ENCODE assay signal across 12 cellular contexts in genomic region chr1:42933610-42934009, GRCh38. TPM values are rescaled to one million over a fixed set of nuclear protein-coding genes. Genes with fewer than 3 reads are reported as not detected.
DNase-seq lines count a peak whose midpoint lies in the region; ATAC-seq and TF ChIP-seq lines count a peak whose summit lies in the region.
"Had no signal": no experiment of that assay in that cellular context is flagged by ENCODE, and none has a peak within 500 bp of the region (broad histone marks: within the 10 kb centered on the region; RNA-seq: fewer than 3 reads in every experiment).

No MANE protein-coding gene starts in this region.

- DNase-seq in HCT116 (ENCODE audit: low read depth, low spot score) (no peak), G401 (ENCODE audit: low spot score) (no peak), superior temporal gyrus (ENCODE audit: extremely low spot score) (no peak), NCI-H2171 (lab: John Stamatoyannopoulos, UW) (no peak)
- peak; percentile 24 for DNase-seq in activated naive CD8-positive, alpha-beta T cell treated with anti-CD3 and anti-CD28 coated beads, Interleukin-2, amount 10 ng/mL, durations not matched to agents 7 days and 5 days
- no peak for DNase-seq in natural killer cell treated with Interleukin-12 subunit alpha and Interleukin-12 subunit beta and Interleukin-15 and Interleukin-18, amount 100 ng/mL, for 72 hours (ENCODE audit: low spot score)
- DNase-seq: activated CD4-positive, alpha-beta T cell treated with anti-CD3 and anti-CD28 coated beads, Interleukin-2, amount 50 U/mL, for 4 hours; left cardiac atrium had no signal

- no peak for TF ChIP-seq CTCF in HCT116 (IDR thresholded peaks at IDR 0.05 in 2 of 3, conservative IDR thresholded peaks at IDR 0.05 in 1 of 3; ENCODE audit: borderline replicate concordance in 1 of 3, insufficient read depth in 1 of 3, low read depth in 2 of 3, low read length in 2 of 3)

- H3K36me3 ChIP-seq in BLaER1 (peaks cover 73% of the 10 kb centered on the region), HCT116 (ENCODE audit: control insufficient read depth in 1 of 2, insufficient read depth in 2 of 2, low read length in 2 of 2) (peaks cover 14 to 40% of the 10 kb centered on the region in 2 experiments; a peak in 3 of 4 replicates)

- CTCF ChIA-PET in HCT116 (lab: Charles Lee): no interaction called here

- H3K9ac ChIP-seq in BLaER1 (peak overlapping the region; percentile 30), HCT116 (ENCODE audit: low read length) (peak overlapping the region; percentile 16; the same call in 1 of the 2 replicates)

- no peaks in the 10 kb centered on the region for H3K9me2 ChIP-seq in HCT116 (ENCODE audit: insufficient read depth)

- no TSS peak for BruUV-seq in HCT116 (replicated peaks; lab: Mats Ljungman, UMichigan)

- no peaks in the 10 kb centered on the region for H3K9me3 Mint-ChIP-seq in activated naive CD8-positive, alpha-beta T cell treated with anti-CD3 and anti-CD28 coated beads, Interleukin-2, amount 10 ng/mL, durations not matched to agents 7 days and 5 days
- no peaks in the 10 kb centered on the region for H3K9me3 Mint-ChIP-seq in natural killer cell treated with Interleukin-12 subunit alpha and Interleukin-12 subunit beta and Interleukin-15 and Interleukin-18, amount 100 ng/mL, for 72 hours

- no peaks in the 10 kb centered on the region for H3K27me3 Mint-ChIP-seq in activated naive CD8-positive, alpha-beta T cell treated with anti-CD3 and anti-CD28 coated beads, Interleukin-2, amount 10 ng/mL, durations not matched to agents 7 days and 5 days
- H3K27me3 Mint-ChIP-seq in natural killer cell treated with Interleukin-12 subunit alpha and Interleukin-12 subunit beta and Interleukin-15 and Interleukin-18, amount 100 ng/mL, for 72 hours: no peaks in the 10 kb centered on the region
- H3K27me3 Mint-ChIP-seq: progenitor cell of endocrine pancreas had no signal

- intact Hi-C loops in HCT116 (cut with micrococcal nuclease): no loop called here

- H3K4me3 ChIP-seq in BLaER1 (peak overlapping the region; percentile 51; the same call in 1 of the 2 replicates), HCT116 (replicated peaks in 1 of 2; ENCODE audit: low read depth in 1 of 2, low read length in 2 of 2) (no peak overlapping the region)
- H3K4me3 ChIP-seq: body of pancreas had no signal

- H3K4me3 Mint-ChIP-seq in activated naive CD8-positive, alpha-beta T cell treated with anti-CD3 and anti-CD28 coated beads, Interleukin-2, amount 10 ng/mL, durations not matched to agents 7 days and 5 days: no peak overlapping the region
- peak overlapping the region; percentile 78 for H3K4me3 Mint-ChIP-seq in natural killer cell treated with Interleukin-12 subunit alpha and Interleukin-12 subunit beta and Interleukin-15 and Interleukin-18, amount 100 ng/mL, for 72 hours

- peak overlapping the region; percentile 98 for H3K27ac Mint-ChIP-seq in activated naive CD8-positive, alpha-beta T cell treated with anti-CD3 and anti-CD28 coated beads, Interleukin-2, amount 10 ng/mL, durations not matched to agents 7 days and 5 days
- H3K27ac Mint-ChIP-seq in natural killer cell treated with Interleukin-12 subunit alpha and Interleukin-12 subunit beta and Interleukin-15 and Interleukin-18, amount 100 ng/mL, for 72 hours: peak overlapping the region; percentile 92 to 93

- no peak for TF ChIP-seq RAD21 in HCT116 (IDR thresholded peaks at IDR 0.05; ENCODE audit: low read depth)

- H3K9me3 ChIP-seq in BLaER1 (no peaks in the 10 kb centered on the region), HCT116 (ENCODE audit: control insufficient read depth in 1 of 2, insufficient read depth in 1 of 2, low read depth in 1 of 2, low read length in 2 of 2) (no peaks in the 10 kb centered on the region)
- H3K9me3 ChIP-seq: body of pancreas had no signal

- peaks cover 100% of the 10 kb centered on the region for H3K4me1 ChIP-seq in BLaER1
- peaks cover 68 to 81% of the 10 kb centered on the region in 2 experiments for H3K4me1 ChIP-seq in HCT116 (ENCODE audit: control insufficient read depth in 1 of 2, insufficient read depth in 2 of 2, low read length in 2 of 2)

- ATAC-seq in HCT116 (no peak), GM21619 (IDR thresholded peaks at IDR 0.05; ENCODE audit: unreplicated experiment) (no peak)
- no peak for ATAC-seq in activated naive CD8-positive, alpha-beta T cell treated with anti-CD3 and anti-CD28 coated beads, Interleukin-2, amount 10 ng/mL, durations not matched to agents 7 days and 5 days (ENCODE audit: low read depth)
- no peak for ATAC-seq in natural killer cell treated with Interleukin-12 subunit alpha and Interleukin-12 subunit beta and Interleukin-15 and Interleukin-18, amount 100 ng/mL, for 72 hours
- ATAC-seq: body of pancreas, left cardiac atrium had no signal

- H2AFZ ChIP-seq in HCT116 (ENCODE audit: low read depth, low read length, poor library complexity, severe bottlenecking): no peak overlapping the region

- peaks cover 96% of the 10 kb centered on the region for H4K20me1 ChIP-seq in BLaER1
- H4K20me1 ChIP-seq in HCT116 (ENCODE audit: insufficient read depth): no peaks in the 10 kb centered on the region

- in situ Hi-C loops in G401 (cut with HindIII; ENCODE audit: low sequenced_read_pairs): no loop called here

- H3K27ac ChIP-seq in BLaER1: peak overlapping the region; percentile 81; the same call in 1 of the 2 replicates
- H3K27ac ChIP-seq in HCT116 (ENCODE audit: low read depth, low read length): peak overlapping the region; percentile 76
- H3K27ac ChIP-seq: body of pancreas had no signal

- H3K27me3 ChIP-seq in BLaER1 (no peaks in the 10 kb centered on the region), HCT116 (ENCODE audit: insufficient read depth, low read length) (no peaks in the 10 kb centered on the region)
- H3K27me3 ChIP-seq: body of pancreas had no signal

- peaks cover 34% of the 10 kb centered on the region for H3K36me3 Mint-ChIP-seq in activated naive CD8-positive, alpha-beta T cell treated with anti-CD3 and anti-CD28 coated beads, Interleukin-2, amount 10 ng/mL, durations not matched to agents 7 days and 5 days
- H3K36me3 Mint-ChIP-seq in natural killer cell treated with Interleukin-12 subunit alpha and Interleukin-12 subunit beta and Interleukin-15 and Interleukin-18, amount 100 ng/mL, for 72 hours: peaks cover 18% of the 10 kb centered on the region

- POLR2A ChIA-PET in HCT116 (lab: Charles Lee): no interaction called here
- POLR2A ChIA-PET in activated naive CD8-positive, alpha-beta T cell treated with anti-CD3 and anti-CD28 coated beads, Interleukin-2, amount 10 ng/mL, durations not matched to agents 7 days and 5 days (lab: Charles Lee): interaction anchor here (0.9 to 5.2 kb wide), 4 partner anchors 9 to 27 kb away, joined by 3 to 35 read pairs (median 7); no protein-coding TSS in a partner anchor

- H3K4me1 Mint-ChIP-seq in activated naive CD8-positive, alpha-beta T cell treated with anti-CD3 and anti-CD28 coated beads, Interleukin-2, amount 10 ng/mL, durations not matched to agents 7 days and 5 days: peaks cover 80% of the 10 kb centered on the region
- H3K4me1 Mint-ChIP-seq in natural killer cell treated with Interleukin-12 subunit alpha and Interleukin-12 subunit beta and Interleukin-15 and Interleukin-18, amount 100 ng/mL, for 72 hours (ENCODE audit: low read depth in 2 of 2): peaks cover 88 to 95% of the 10 kb centered on the region in 2 donors

- TF ChIP-seq POLR2A in HCT116 (IDR thresholded peaks at IDR 0.05; ENCODE audit: borderline replicate concordance, extremely low read depth, insufficient read depth, insufficient read length): no peak

- peaks cover 87% of the 10 kb centered on the region for H3K79me2 ChIP-seq in HCT116 (ENCODE audit: insufficient read depth, low read length)

- H3K4me2 ChIP-seq in BLaER1: peak overlapping the region; percentile 90
- H3K4me2 ChIP-seq in HCT116 (ENCODE audit: low read length): peak overlapping the region; percentile 48; the same call in 1 of the 2 replicates

- RAD21 ChIA-PET in HCT116 (lab: Charles Lee; ENCODE audit: low non-redundant PET in 1 of 2, low total read pairs in 2 of 2, uncharacterized antibody in 2 of 2, unreplicated experiment in 2 of 2): no interaction called here

TF ChIP-seq in HCT116, 20 proteins besides CTCF, POLR2A, EP300 and RAD21:
- TF ChIP-seq CBX3 (IDR thresholded peaks at IDR 0.05; ENCODE audit: low read depth) (no peak), POLR2AphosphoS5 (IDR thresholded peaks at IDR 0.05; ENCODE audit: low read depth, low read length) (peak; percentile 37; the same call in 1 of the 2 replicates)

RNA-seq across cellular contexts. Expression of gene SLC2A1, which starts 25.1 kb away (rescaled TPM):
- 248 TPM for total RNA-seq in HCT116 (2021; ENCODE audit: unreplicated experiment)
- 419 and 518 TPM in 2 replicates for polyA plus RNA-seq in HCT116 (2012)
- total RNA-seq in activated naive CD8-positive, alpha-beta T cell treated with anti-CD3 and anti-CD28 coated beads, Interleukin-2, amount 10 ng/mL, durations not matched to agents 7 days and 5 days: 10 to 100 TPM; 80.8 to 82.3 TPM
- 100 to 1,000 TPM; 105 to 131 TPM for total RNA-seq in natural killer cell treated with Interleukin-12 subunit alpha and Interleukin-12 subunit beta and Interleukin-15 and Interleukin-18, amount 100 ng/mL, for 72 hours
- 51.9 and 70.1 TPM in 2 replicates for total RNA-seq in G401 (2014; rRNA removed; shearing (Covaris generic))
